In the genomic region with DNA sequence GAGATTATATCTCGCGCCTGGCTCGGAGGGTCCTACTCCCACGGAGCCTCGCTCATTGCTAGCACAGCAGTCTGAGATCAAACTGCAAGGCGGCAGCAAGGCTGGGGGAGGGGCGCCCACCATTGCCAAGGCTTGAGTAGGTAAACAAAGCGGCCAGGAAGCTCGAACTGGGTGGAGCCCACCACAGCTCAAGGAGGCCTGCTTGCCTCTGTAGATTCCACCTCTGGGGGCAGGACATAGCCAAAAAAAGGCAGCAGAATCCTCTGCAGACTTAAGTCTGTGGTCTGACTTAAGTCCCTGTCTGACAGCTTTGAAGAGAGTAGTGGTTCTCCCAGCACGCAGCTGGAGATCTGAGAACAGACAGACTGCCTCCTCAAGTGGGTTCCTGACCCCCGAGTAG, we compare ENCODE assay signal across 13 cellular contexts. TPM values are rescaled to one million over a fixed set of nuclear protein-coding genes. Genes with fewer than 3 reads are reported as not detected.
DNase-seq lines count a peak whose midpoint lies in the region; ATAC-seq and TF ChIP-seq lines count a peak whose summit lies in the region.
"Not testable (repeated sequence)": the region's sequence is repeated elsewhere in the genome, so short reads cannot be mapped to it uniquely, and the experiment has no call there.
"Had no signal": no experiment of that assay in that cellular context is flagged by ENCODE, and none has a peak within 500 bp of the region (broad histone marks: within the 10 kb centered on the region; RNA-seq: fewer than 3 reads in every experiment).

No MANE protein-coding gene starts in this region.

- H3K4me3 Mint-ChIP-seq in CD8-positive, alpha-beta T cell; activated CD8-positive, alpha-beta memory T cell treated with anti-CD3 and anti-CD28 coated beads, Interleukin-2, amount 10 ng/mL, durations not matched to agents 7 days and 5 days: not testable (repeated sequence)
- peak overlapping the region; percentile 32 for H3K4me3 Mint-ChIP-seq in activated naive CD8-positive, alpha-beta T cell treated with anti-CD3 and anti-CD28 coated beads, Interleukin-2, amount 10 ng/mL, durations not matched to agents 7 days and 5 days

- not testable (repeated sequence) for H3K27me3 ChIP-seq in CD8-positive, alpha-beta T cell (ENCODE audit: insufficient read depth, low read length); DND-41 (ENCODE audit: insufficient read depth, low read length, poor library complexity); WERI-Rb-1 (ENCODE audit: insufficient read depth, low read depth, severe bottlenecking)

- not testable (repeated sequence) for ATAC-seq in CD8-positive, alpha-beta T cell; DND-41 (ENCODE audit: insufficient read depth, low read depth); activated CD8-positive, alpha-beta memory T cell treated with anti-CD3 and anti-CD28 coated beads, Interleukin-2, amount 10 ng/mL, durations not matched to agents 7 days and 5 days
- ATAC-seq in activated naive CD8-positive, alpha-beta T cell treated with anti-CD3 and anti-CD28 coated beads, Interleukin-2, amount 10 ng/mL, durations not matched to agents 7 days and 5 days (ENCODE audit: low read depth) = peak; percentile 66

- not testable (repeated sequence) for H4K20me1 ChIP-seq in DND-41 (ENCODE audit: insufficient read depth, low read length)

- intact Hi-C loops in CD8-positive, alpha-beta T cell (cut with DNase I, micrococcal nuclease) = not testable (repeated sequence)

- not testable (repeated sequence) for H3K27me3 Mint-ChIP-seq in CD8-positive, alpha-beta T cell (ENCODE audit: low read depth); activated CD8-positive, alpha-beta memory T cell treated with anti-CD3 and anti-CD28 coated beads, Interleukin-2, amount 10 ng/mL, durations not matched to agents 7 days and 5 days; activated naive CD8-positive, alpha-beta T cell treated with anti-CD3 and anti-CD28 coated beads, Interleukin-2, amount 10 ng/mL, durations not matched to agents 7 days and 5 days

- H3K36me3 Mint-ChIP-seq in CD8-positive, alpha-beta T cell; activated CD8-positive, alpha-beta memory T cell treated with anti-CD3 and anti-CD28 coated beads, Interleukin-2, amount 10 ng/mL, durations not matched to agents 7 days and 5 days; activated naive CD8-positive, alpha-beta T cell treated with anti-CD3 and anti-CD28 coated beads, Interleukin-2, amount 10 ng/mL, durations not matched to agents 7 days and 5 days: not testable (repeated sequence)

- peaks cover 10% of the 10 kb centered on the region for H3K4me1 Mint-ChIP-seq in CD8-positive, alpha-beta T cell (ENCODE audit: low read depth)
- not testable (repeated sequence) for H3K4me1 Mint-ChIP-seq in activated CD8-positive, alpha-beta memory T cell treated with anti-CD3 and anti-CD28 coated beads, Interleukin-2, amount 10 ng/mL, durations not matched to agents 7 days and 5 days; activated naive CD8-positive, alpha-beta T cell treated with anti-CD3 and anti-CD28 coated beads, Interleukin-2, amount 10 ng/mL, durations not matched to agents 7 days and 5 days

- H3K79me2 ChIP-seq in DND-41 (ENCODE audit: insufficient read depth, low read length) = not testable (repeated sequence)

- CTCF ChIA-PET in CD8-positive, alpha-beta T cell (lab: Charles Lee); activated CD8-positive, alpha-beta memory T cell treated with anti-CD3 and anti-CD28 coated beads, Interleukin-2, amount 10 ng/mL, durations not matched to agents 7 days and 5 days (lab: Charles Lee): not testable (repeated sequence)

- not testable (repeated sequence) for H3K9me3 ChIP-seq in CD8-positive, alpha-beta T cell (ENCODE audit: low read length); DND-41 (ENCODE audit: insufficient read depth, low read length, severe bottlenecking); WERI-Rb-1 (ENCODE audit: severe bottlenecking)

- not testable (repeated sequence) for H3K9ac ChIP-seq in DND-41 (ENCODE audit: low read depth, low read length)

- H3K36me3 ChIP-seq in CD8-positive, alpha-beta T cell (ENCODE audit: insufficient read depth, low read length); DND-41 (ENCODE audit: insufficient read depth, low read length); WERI-Rb-1: not testable (repeated sequence)

- DNase-seq in CD8-positive, alpha-beta T cell = peak in 5 of 7 experiments; percentile 0 to 67 (median 20)
- DNase-seq in DND-41 (peak; percentile 13), NCI-H82 (lab: John Stamatoyannopoulos, UW) (peak; percentile 2), WERI-Rb-1 (peak; percentile 20)
- DNase-seq in activated CD8-positive, alpha-beta memory T cell treated with anti-CD3 and anti-CD28 coated beads, Interleukin-2, amount 10 ng/mL, durations not matched to agents 7 days and 5 days = peak; percentile 44
- DNase-seq in activated naive CD8-positive, alpha-beta T cell treated with anti-CD3 and anti-CD28 coated beads, Interleukin-2, amount 10 ng/mL, durations not matched to agents 7 days and 5 days = peak; percentile 31

- not testable (repeated sequence) for H3K4me1 ChIP-seq in CD8-positive, alpha-beta T cell (ENCODE audit: insufficient read depth, low read length); DND-41 (ENCODE audit: insufficient read depth, low read length)

- not testable (repeated sequence) for H3K9me3 Mint-ChIP-seq in CD8-positive, alpha-beta T cell; activated CD8-positive, alpha-beta memory T cell treated with anti-CD3 and anti-CD28 coated beads, Interleukin-2, amount 10 ng/mL, durations not matched to agents 7 days and 5 days (ENCODE audit: low read depth); activated naive CD8-positive, alpha-beta T cell treated with anti-CD3 and anti-CD28 coated beads, Interleukin-2, amount 10 ng/mL, durations not matched to agents 7 days and 5 days

- not testable (repeated sequence) for H3K4me2 ChIP-seq in DND-41 (ENCODE audit: insufficient read depth, low read length)

- H3K4me3 ChIP-seq in CD8-positive, alpha-beta T cell (ENCODE audit: low read depth, low read length); DND-41 (ENCODE audit: low read depth in 1 of 2, low read length in 2 of 2); WERI-Rb-1 (ENCODE audit: low read depth, low read length): not testable (repeated sequence)

- TF ChIP-seq CTCF in CD8-positive, alpha-beta T cell (IDR thresholded peaks at IDR 0.05); DND-41 (IDR thresholded peaks at IDR 0.05; ENCODE audit: borderline replicate concordance, extremely low read depth, low read length, poor library complexity, severe bottlenecking); WERI-Rb-1 (IDR thresholded peaks at IDR 0.05; ENCODE audit: low read depth, low read length): not testable (repeated sequence)

- POLR2A ChIA-PET in CD8-positive, alpha-beta T cell (lab: Charles Lee); activated naive CD8-positive, alpha-beta T cell treated with anti-CD3 and anti-CD28 coated beads, Interleukin-2, amount 10 ng/mL, durations not matched to agents 7 days and 5 days (lab: Charles Lee): not testable (repeated sequence)

- H3K27ac Mint-ChIP-seq in CD8-positive, alpha-beta T cell; activated CD8-positive, alpha-beta memory T cell treated with anti-CD3 and anti-CD28 coated beads, Interleukin-2, amount 10 ng/mL, durations not matched to agents 7 days and 5 days; activated naive CD8-positive, alpha-beta T cell treated with anti-CD3 and anti-CD28 coated beads, Interleukin-2, amount 10 ng/mL, durations not matched to agents 7 days and 5 days: not testable (repeated sequence)

- H3K27ac ChIP-seq in CD8-positive, alpha-beta T cell (ENCODE audit: low read depth, low read length); DND-41 (ENCODE audit: low read length); WERI-Rb-1: not testable (repeated sequence)

- H2AFZ ChIP-seq in DND-41 (ENCODE audit: low read depth, low read length) = not testable (repeated sequence)

RNA-seq across cellular contexts. Expression of gene ATP1B4, which starts 17.3 kb away (rescaled TPM):
- total RNA-seq in CD8-positive, alpha-beta T cell = not detected
- total RNA-seq in activated CD8-positive, alpha-beta memory T cell treated with anti-CD3 and anti-CD28 coated beads, Interleukin-2, amount 10 ng/mL, durations not matched to agents 7 days and 5 days = not detected
- not detected for total RNA-seq in activated naive CD8-positive, alpha-beta T cell treated with anti-CD3 and anti-CD28 coated beads, Interleukin-2, amount 10 ng/mL, durations not matched to agents 7 days and 5 days
- total RNA-seq: B cell; Caco-2; CD4-positive, CD25-positive, alpha-beta regulatory T cell; GM12878; GM23248; H1; H7 had no signal

RNA-seq across cellular contexts. Expression of gene TMEM255A, which starts 33.3 kb away (rescaled TPM):
- total RNA-seq in CD8-positive, alpha-beta T cell = not detected
- under 1 TPM in 1 of 2 experiments, not detected in 1; 0.15 TPM for total RNA-seq in activated CD8-positive, alpha-beta memory T cell treated with anti-CD3 and anti-CD28 coated beads, Interleukin-2, amount 10 ng/mL, durations not matched to agents 7 days and 5 days
- under 1 TPM; 0.14 to 0.34 TPM for total RNA-seq in activated naive CD8-positive, alpha-beta T cell treated with anti-CD3 and anti-CD28 coated beads, Interleukin-2, amount 10 ng/mL, durations not matched to agents 7 days and 5 days
- total RNA-seq: CD4-positive, CD25-positive, alpha-beta regulatory T cell; GM23248 had no signal
